ENCODE assay signal across 8 cellular contexts in the genomic region with DNA sequence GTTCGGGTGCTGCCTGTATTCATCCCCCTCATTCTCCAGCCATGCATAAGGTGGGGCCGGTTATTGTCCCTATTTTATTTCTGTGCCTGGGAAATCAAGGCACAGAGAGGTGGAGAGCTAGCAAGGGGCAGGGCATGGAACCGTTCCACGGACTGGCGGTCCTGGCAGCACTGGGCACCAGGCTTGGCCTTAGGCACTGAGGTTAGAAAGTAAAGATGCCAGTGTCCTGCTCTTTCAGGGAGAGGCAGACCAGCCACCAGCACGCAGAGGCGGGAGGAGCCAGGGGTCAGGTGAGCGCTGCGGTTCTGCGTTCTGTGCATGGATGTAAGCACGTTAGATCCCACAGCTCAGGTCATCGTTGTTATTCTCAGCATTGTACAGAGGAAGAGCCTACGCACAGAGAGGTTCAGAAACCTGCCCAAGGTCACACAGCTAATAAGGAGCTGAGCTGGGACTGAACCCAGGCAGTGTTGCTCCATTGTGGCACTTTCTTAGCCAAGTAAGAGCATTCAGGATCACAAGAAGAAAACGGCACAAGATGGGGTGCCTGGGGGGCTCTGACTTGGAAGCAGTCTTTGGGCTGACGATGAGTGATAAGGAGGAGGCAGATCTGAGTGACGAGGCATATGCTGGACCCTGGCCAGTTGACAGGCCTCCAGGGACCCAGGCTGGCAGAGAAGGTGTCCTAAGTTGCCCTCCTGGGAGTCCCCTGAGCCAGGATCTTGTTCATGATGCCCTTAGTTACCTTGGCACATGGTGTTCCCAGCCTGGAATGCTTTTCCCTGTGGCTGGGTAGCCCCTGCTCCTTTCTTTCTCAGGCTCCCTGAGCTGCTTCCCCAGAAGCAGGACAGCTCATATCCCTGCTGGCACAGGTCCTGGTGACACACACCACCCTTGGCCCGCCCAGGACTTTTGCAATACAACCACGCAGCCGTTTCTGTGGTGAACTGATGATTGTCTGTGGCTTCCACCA. TPM values are rescaled to one million over a fixed set of nuclear protein-coding genes. Genes with fewer than 3 reads are reported as not detected.
DNase-seq lines count a peak whose midpoint lies in the region; ATAC-seq and TF ChIP-seq lines count a peak whose summit lies in the region.

No MANE protein-coding gene starts in this region.

- no peaks in the 10 kb centered on the region for H3K27me3 ChIP-seq in SK-N-SH (ENCODE audit: insufficient read depth)
- H3K27me3 ChIP-seq in gastroesophageal sphincter: no peaks in the 10 kb centered on the region

- no peak overlapping the region for H3K4me3 ChIP-seq in SK-N-SH (ENCODE audit: low read depth in 2 of 2, low read length in 1 of 2)
- H3K4me3 ChIP-seq in gastroesophageal sphincter: no peak overlapping the region
- H3K4me3 ChIP-seq in retinal pigment epithelial cell (ENCODE audit: low read length): no peak overlapping the region

- no peak for TF ChIP-seq EP300 in SK-N-SH (IDR thresholded peaks at IDR 0.05; ENCODE audit: borderline replicate concordance in 1 of 2, low read depth in 1 of 2, low read length in 1 of 2)
- TF ChIP-seq EP300 in gastroesophageal sphincter (IDR thresholded peaks at IDR 0.05): no peak

- no peak for TF ChIP-seq CTCF in SK-N-SH (IDR thresholded peaks at IDR 0.05)
- peak in 2 of 4 experiments; percentile 10 to 37 for TF ChIP-seq CTCF in gastroesophageal sphincter (IDR thresholded peaks at IDR 0.05)
- TF ChIP-seq CTCF in retinal pigment epithelial cell (conservative IDR thresholded peaks at IDR 0.05; ENCODE audit: low read depth, low read length): no peak
- no peak for TF ChIP-seq CTCF in GM13977 (IDR thresholded peaks at IDR 0.05; ENCODE audit: extremely low read depth, insufficient read depth, missing control alignments)

- H3K9me2 ChIP-seq in SK-N-SH: no peaks in the 10 kb centered on the region

- H3K9ac ChIP-seq in SK-N-SH: no peak overlapping the region

- H3K36me3 ChIP-seq in SK-N-SH (replicated peaks in 1 of 2; ENCODE audit: control insufficient read depth in 1 of 2, insufficient read depth in 2 of 2, low read length in 1 of 2) (peaks cover 2 to 9% of the 10 kb centered on the region in 2 experiments), gastroesophageal sphincter (peaks cover 0 to 81% of the 10 kb centered on the region in 2 donors)

- ATAC-seq in gastroesophageal sphincter (peak; percentile 86), GM21423 (IDR thresholded peaks at IDR 0.05; ENCODE audit: unreplicated experiment) (no peak), GM18520 (IDR thresholded peaks at IDR 0.05; ENCODE audit: unreplicated experiment) (no peak)

- TF ChIP-seq RAD21 in SK-N-SH (IDR thresholded peaks at IDR 0.05; ENCODE audit: low read length): no peak

- H3F3A ChIP-seq in SK-N-SH (replicated peaks; ENCODE audit: insufficient read depth): peaks cover 12% of the 10 kb centered on the region

- no peak for TF ChIP-seq POLR2A in gastroesophageal sphincter (IDR thresholded peaks at IDR 0.05)

- POLR2A ChIA-PET in SK-N-SH (lab: Yijun Ruan, JAX): no interaction called here

- peaks cover 13% of the 10 kb centered on the region; the same call in 1 of the 2 replicates for H4K20me1 ChIP-seq in SK-N-SH (ENCODE audit: insufficient read depth)

- peaks cover 0 to 14% of the 10 kb centered on the region in 2 experiments; a peak in 1 of 4 replicates for H3K4me1 ChIP-seq in SK-N-SH (ENCODE audit: control insufficient read depth in 1 of 2, insufficient read depth in 2 of 2, low read depth in 1 of 2, low read length in 1 of 2)
- H3K4me1 ChIP-seq in gastroesophageal sphincter: peaks cover 4 to 54% (median 16%) of the 10 kb centered on the region in 3 donors

- in situ Hi-C loops in GM13977 (cut with MboI; ENCODE audit: low pct_unique_long_range_greater_than_20kb, low sequenced_read_pairs, unreplicated experiment): no loop called here

- peak overlapping the region in 1 of 2 experiments; percentile 51; a peak in 2 of 4 replicates for H3K27ac ChIP-seq in SK-N-SH (ENCODE audit: low read depth in 2 of 2, low read length in 1 of 2)
- H3K27ac ChIP-seq in gastroesophageal sphincter: peak overlapping the region; percentile 26 to 78 (median 70)

- H3K79me2 ChIP-seq in SK-N-SH (ENCODE audit: insufficient read depth): no peaks in the 10 kb centered on the region

- peak overlapping the region; percentile 10; the same call in 1 of the 2 replicates for H3K4me2 ChIP-seq in SK-N-SH

- 64% methylated on average over 12 of the region's 19 CpGs for WGBS in SK-N-SH (ENCODE audit: low lambda C conversion rate)
- 29 to 67% methylated on average over 4 to 5 of the region's 19 CpGs for WGBS in gastroesophageal sphincter (ENCODE audit: low coverage in 1 of 2), 2 donors

- no peaks in the 10 kb centered on the region for H3K9me3 ChIP-seq in SK-N-SH
- no peaks in the 10 kb centered on the region for H3K9me3 ChIP-seq in gastroesophageal sphincter

- CTCF ChIA-PET in SK-N-SH (lab: Yijun Ruan, JAX): interaction anchor here (1.2 to 1.8 kb wide), 4 partner anchors 10 to 87 kb away, joined by 3 to 9 read pairs (median 5); no protein-coding TSS in a partner anchor

- no peak overlapping the region for H2AFZ ChIP-seq in SK-N-SH (ENCODE audit: low read depth)

- DNase-seq in GM04503 (ENCODE audit: low read depth) (peak; percentile 86), SK-N-SH (peak; percentile 27), retinal pigment epithelial cell (ENCODE audit: low read depth) (peak; percentile 43), NCI-H1092 treated with DMSO at 0.1 percent for 48 hours (lab: John Stamatoyannopoulos, UW) (no peak), GM13977 (ENCODE audit: low spot score) (no peak)

TF ChIP-seq in SK-N-SH, 30 proteins besides CTCF, POLR2A, EP300 and RAD21:
- TF ChIP-seq, protein P1, sequence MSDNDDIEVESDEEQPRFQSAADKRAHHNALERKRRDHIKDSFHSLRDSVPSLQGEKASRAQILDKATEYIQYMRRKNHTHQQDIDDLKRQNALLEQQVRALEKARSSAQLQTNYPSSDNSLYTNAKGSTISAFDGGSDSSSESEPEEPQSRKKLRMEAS (IDR thresholded peaks at IDR 0.05; ENCODE audit: low read depth): no peak
- TF ChIP-seq FOSL2 (IDR thresholded peaks at IDR 0.05; ENCODE audit: borderline replicate concordance, low read depth) (peak; percentile 62; the same call in 1 of the 2 replicates), TCF12 (IDR thresholded peaks at IDR 0.05) (peak; percentile 33; the same call in 1 of the 2 replicates), NFIC (IDR thresholded peaks at IDR 0.05; ENCODE audit: borderline replicate concordance) (peak; percentile 86), CHD2 (IDR thresholded peaks at IDR 0.05; ENCODE audit: low read length, partially characterized antibody) (no peak)

RNA-seq across cellular contexts. Expression of a gene that starts 41.1 kb away (rescaled TPM):
- 7.8 and 10.9 TPM in 2 replicates for polyA plus RNA-seq in SK-N-SH (2012; rRNA removed)
- polyA plus RNA-seq in SK-N-SH (2012; cell fraction: cytosol; rRNA removed): 2.7 and 4.3 TPM in 2 replicates
- 39.6 and 46.8 TPM in 2 replicates for polyA plus RNA-seq in SK-N-SH (2012; cell fraction: nucleus; rRNA removed)
- 10 to 100 TPM; 39.9 to 94.0 (median 66.4) TPM for total RNA-seq in gastroesophageal sphincter

Comparison
In these comparisons a context has a peak if more than half of its experiments do, and no peak if none do; other contexts are left out.
1. DNase-seq: peak in GM04503 (single experiment), SK-N-SH (single experiment) and retinal pigment epithelial cell (single experiment); none in NCI-H1092 treated with DMSO at 0.1 percent for 48 hours (single experiment) and GM13977 (single experiment).